1 cellular context compared by ENCODE assay signal in genomic region chr11:85647604-85648299, GRCh38.
TF ChIP-seq lines count a peak whose summit lies in the region.

TSS of gene TMEM126A (plus strand) at chr11:85647967. CDS start at chr11:85650256, 2,289 bp downstream.

TF ChIP-seq in HepG2, 621 proteins besides CTCF, POLR2A, EP300 and RAD21 (continued from another document and continues in another):
- TF ChIP-seq ZNF691 (CRISPR knock-in tag; IDR thresholded peaks at IDR 0.05; ENCODE audit: borderline replicate concordance, low read depth) (peak; percentile 78; the same call in 1 of the 2 replicates), ZFP37 (CRISPR knock-in tag; IDR thresholded peaks at IDR 0.05; ENCODE audit: borderline replicate concordance) (no peak), HMGA1 (CRISPR knock-in tag; conservative IDR thresholded peaks at IDR 0.05) (no peak), ZNF616 (CRISPR knock-in tag; IDR thresholded peaks at IDR 0.05; ENCODE audit: low read depth) (0 out of 2 replicates have a peak, but pooled peaks have one; percentile 35), GPBP1L1 (CRISPR knock-in tag; IDR thresholded peaks at IDR 0.05) (no peak), ZNF432 (CRISPR knock-in tag; IDR thresholded peaks at IDR 0.05; ENCODE audit: borderline replicate concordance) (no peak), ZMAT5 (CRISPR knock-in tag; IDR thresholded peaks at IDR 0.05; ENCODE audit: borderline replicate concordance, low read depth) (no peak), PITX1 (CRISPR knock-in tag; IDR thresholded peaks at IDR 0.05) (peak; percentile 14; the same call in 1 of the 2 replicates), ZNF460 (CRISPR knock-in tag; IDR thresholded peaks at IDR 0.05; ENCODE audit: borderline replicate concordance) (peak; percentile 9; the same call in 1 of the 2 replicates), KMT2A (CRISPR knock-in tag; IDR thresholded peaks at IDR 0.05) (peak; percentile 87), HBP1 (CRISPR knock-in tag; IDR thresholded peaks at IDR 0.05; ENCODE audit: low read depth) (0 out of 2 replicates have a peak, but pooled peaks have one; percentile 39), KLF11 (CRISPR knock-in tag; IDR thresholded peaks at IDR 0.05) (peak; percentile 81; the same call in 1 of the 2 replicates), BATF2 (CRISPR knock-in tag; IDR thresholded peaks at IDR 0.05) (no peak), ESRRA (CRISPR knock-in tag; IDR thresholded peaks at IDR 0.05; ENCODE audit: low read depth) (no peak), U2AF1 (optimal IDR thresholded peaks at IDR 0.05; ENCODE audit: low read depth, low read length) (no peak), SAFB2 (CRISPR knock-in tag; IDR thresholded peaks at IDR 0.05; ENCODE audit: borderline replicate concordance, low read depth) (no peak), ZZZ3 (CRISPR knock-in tag; IDR thresholded peaks at IDR 0.05; ENCODE audit: borderline replicate concordance) (no peak; the same call in 1 of the 2 replicates), ZUFSP (CRISPR knock-in tag; IDR thresholded peaks at IDR 0.05; ENCODE audit: borderline replicate concordance) (no peak), ZNF83 (CRISPR knock-in tag; IDR thresholded peaks at IDR 0.05; ENCODE audit: borderline replicate concordance) (no peak), ZFY (CRISPR knock-in tag; IDR thresholded peaks at IDR 0.05) (peak; percentile 82; the same call in 1 of the 2 replicates), ZBTB39 (CRISPR knock-in tag; IDR thresholded peaks at IDR 0.05) (no peak), BRCA1 (CRISPR knock-in tag; IDR thresholded peaks at IDR 0.05) (no peak), KMT2B (CRISPR knock-in tag; IDR thresholded peaks at IDR 0.05) (peak; percentile 88), SMYD3 (CRISPR knock-in tag; IDR thresholded peaks at IDR 0.05) (no peak), MTF1 (CRISPR knock-in tag; IDR thresholded peaks at IDR 0.05) (no peak), ELF1 (CRISPR knock-in tag; IDR thresholded peaks at IDR 0.05) (peak; percentile 80), ZNF317 (CRISPR knock-in tag; IDR thresholded peaks at IDR 0.05) (no peak), HCFC1 (IDR thresholded peaks at IDR 0.05; ENCODE audit: low read depth, low read length) (peak; percentile 47; the same call in 1 of the 2 replicates), KDM5A (IDR thresholded peaks at IDR 0.05; ENCODE audit: borderline replicate concordance, low read length) (peak; percentile 82), HNRNPUL1 (IDR thresholded peaks at IDR 0.05; ENCODE audit: low read depth, low read length) (no peak), ZNF264 (CRISPR knock-in tag; IDR thresholded peaks at IDR 0.05) (no peak), CENPBD1 (CRISPR knock-in tag; IDR thresholded peaks at IDR 0.05; ENCODE audit: borderline replicate concordance, low read depth) (no peak), MNT (IDR thresholded peaks at IDR 0.05) (no peak), GABPA (IDR thresholded peaks at IDR 0.05; ENCODE audit: low read depth, low read length) (peak; percentile 69), GABPA (CRISPR knock-in tag; IDR thresholded peaks at IDR 0.05; ENCODE audit: low read depth) (peak; percentile 90), KAT7 (CRISPR knock-in tag; IDR thresholded peaks at IDR 0.05; ENCODE audit: borderline replicate concordance) (peak; percentile 90), AHR (CRISPR knock-in tag; IDR thresholded peaks at IDR 0.05) (0 out of 2 replicates have a peak, but pooled peaks have one; percentile 57), RNF2 (conservative IDR thresholded peaks at IDR 0.05; ENCODE audit: low read depth) (no peak), ATF7 (IDR thresholded peaks at IDR 0.05) (no peak), ATF7 (CRISPR knock-in tag; IDR thresholded peaks at IDR 0.05) (no peak), SRSF1 (optimal IDR thresholded peaks at IDR 0.05; ENCODE audit: low read depth, low read length) (no peak), JUND (CRISPR knock-in tag; IDR thresholded peaks at IDR 0.05) (no peak), CREBL2 (CRISPR knock-in tag; IDR thresholded peaks at IDR 0.05; ENCODE audit: borderline replicate concordance) (no peak), TCF7L2 (IDR thresholded peaks at IDR 0.05; ENCODE audit: low read depth, low read length) (no peak), ZNF251 (CRISPR knock-in tag; IDR thresholded peaks at IDR 0.05) (no peak), ZNF619 (CRISPR knock-in tag; IDR thresholded peaks at IDR 0.05) (no peak), ARID4A (CRISPR knock-in tag; IDR thresholded peaks at IDR 0.05; ENCODE audit: borderline replicate concordance) (peak; percentile 85; the same call in 1 of the 2 replicates), NKX3-1 (CRISPR knock-in tag; IDR thresholded peaks at IDR 0.05) (no peak), XRCC5 (optimal IDR thresholded peaks at IDR 0.05; ENCODE audit: low read length) (peak; percentile 82), ZNF775 (CRISPR knock-in tag; IDR thresholded peaks at IDR 0.05; ENCODE audit: borderline replicate concordance) (no peak), TIGD3 (CRISPR knock-in tag; IDR thresholded peaks at IDR 0.05; ENCODE audit: borderline replicate concordance) (no peak), EHMT2 (IDR thresholded peaks at IDR 0.05; ENCODE audit: borderline replicate concordance, low read depth, low read length) (no peak), MAFG (CRISPR knock-in tag; IDR thresholded peaks at IDR 0.05) (no peak), MED13 (CRISPR knock-in tag; IDR thresholded peaks at IDR 0.05) (no peak), ELF4 (CRISPR knock-in tag; IDR thresholded peaks at IDR 0.05; ENCODE audit: borderline replicate concordance) (peak; percentile 79; the same call in 1 of the 2 replicates)
